ENCODE assay signal across 24 cellular contexts in genomic region chr12:89924191-89924590, GRCh38.
A peak's percentile ranks its signal among the peaks of the same experiment; 100 is the strongest.
DNase-seq lines count a peak whose midpoint lies in the region; ATAC-seq and TF ChIP-seq lines count a peak whose summit lies in the region.
"Had no signal": no experiment of that assay in that cellular context is flagged by ENCODE, and none has a peak within 500 bp of the region (broad histone marks: within the 10 kb centered on the region; RNA-seq: fewer than 3 reads in every experiment).

No MANE protein-coding gene starts in this region.

- peaks cover 28 to 45% (median 41%) of the 10 kb centered on the region in 3 donors for H3K4me1 Mint-ChIP-seq in IgD-negative memory B cell
- peaks cover 4% of the 10 kb centered on the region for H3K4me1 Mint-ChIP-seq in dendritic cell treated with granulocyte-macrophage colony-stimulating factor and Interleukin-4, amounts not matched to agents 40 ng/mL and 50 ng/mL, for 4 days (ENCODE audit: low read depth)
- no peaks in the 10 kb centered on the region for H3K4me1 Mint-ChIP-seq in activated T-cell treated with anti-CD3 and anti-CD28 coated beads, Interleukin-2, amount 50 U/mL, for 72 hours (ENCODE audit: low read depth)

- H3K27ac ChIP-seq in upper lobe of right lung = no peak overlapping the region

- no peaks in the 10 kb centered on the region for H3K9me3 ChIP-seq in upper lobe of right lung

- H3K36me3 ChIP-seq in upper lobe of right lung = no peaks in the 10 kb centered on the region
- H3K36me3 ChIP-seq: BLaER1 treated with 17β-estradiol and CSF1 and Interleukin-3, amounts not matched to agents 10 nM and 100 nM had no signal

- DNase-seq in CD1c-positive myeloid dendritic cell (ENCODE audit: extremely low spot score) = peak; percentile 72
- DNase-seq in upper lobe of right lung = no peak
- no peak for DNase-seq in activated T-cell treated with anti-CD3 and anti-CD28 coated beads, Interleukin-2, amount 50 U/mL, for 72 hours
- DNase-seq in T-helper 9 cell = no peak
- no peak for DNase-seq in COR-L47 (lab: John Stamatoyannopoulos, UW)
- DNase-seq: ACHN; CD8-positive, alpha-beta memory T cell; EL; GF-D8; HFFc6; MM.1S; NCI-H1694; NCI-H2081; NCI-H2171; NCI-H345; NCI-H524; NCI-H774; SIG-M5; SK-N-SH had no signal

- no peak for TF ChIP-seq CTCF in upper lobe of right lung (IDR thresholded peaks at IDR 0.05)

- H3K9me3 Mint-ChIP-seq in IgD-negative memory B cell = peaks cover 0 to 1% (median 0%) of the 10 kb centered on the region in 3 donors
- H3K9me3 Mint-ChIP-seq in dendritic cell treated with granulocyte-macrophage colony-stimulating factor and Interleukin-4, amounts not matched to agents 40 ng/mL and 50 ng/mL, for 4 days = no peaks in the 10 kb centered on the region
- no peaks in the 10 kb centered on the region for H3K9me3 Mint-ChIP-seq in activated T-cell treated with anti-CD3 and anti-CD28 coated beads, Interleukin-2, amount 50 U/mL, for 72 hours
- H3K9me3 Mint-ChIP-seq: CD8-positive, alpha-beta memory T cell; HFFc6 had no signal

- intact Hi-C loops in dendritic cell treated with granulocyte-macrophage colony-stimulating factor and Interleukin-4, amounts not matched to agents 40 ng/mL and 50 ng/mL, for 4 days (cut with micrococcal nuclease) = no loop called here
- intact Hi-C loops in upper lobe of right lung (cut with DNase I) = no loop called here

- ATAC-seq in upper lobe of right lung = peak; percentile 23
- ATAC-seq in activated T-cell treated with anti-CD3 and anti-CD28 coated beads, Interleukin-2, amount 50 U/mL, for 72 hours (replicated peaks in 1 of 2) = no peak
- ATAC-seq: K562, Panc1 had no signal

- no peak overlapping the region for H3K4me3 ChIP-seq in upper lobe of right lung
- H3K4me3 ChIP-seq: BLaER1 treated with 17β-estradiol and CSF1 and Interleukin-3, amounts not matched to agents 10 nM and 100 nM; K562 had no signal

- H3K27me3 ChIP-seq in upper lobe of right lung = no peaks in the 10 kb centered on the region
- H3K27me3 ChIP-seq: BLaER1 treated with 17β-estradiol and CSF1 and Interleukin-3, amounts not matched to agents 10 nM and 100 nM had no signal

- H3K4me1 ChIP-seq in upper lobe of right lung = no peaks in the 10 kb centered on the region

- H3K4me3 Mint-ChIP-seq in IgD-negative memory B cell = peak overlapping the region in 2 of 4 donors; percentile 30 to 72
- no peak overlapping the region for H3K4me3 Mint-ChIP-seq in dendritic cell treated with granulocyte-macrophage colony-stimulating factor and Interleukin-4, amounts not matched to agents 40 ng/mL and 50 ng/mL, for 4 days
- no peak overlapping the region for H3K4me3 Mint-ChIP-seq in activated T-cell treated with anti-CD3 and anti-CD28 coated beads, Interleukin-2, amount 50 U/mL, for 72 hours
- H3K4me3 Mint-ChIP-seq: CD8-positive, alpha-beta memory T cell; HFFc6 had no signal

- peak overlapping the region in 2 of 3 donors; percentile 16 to 62 for H3K27ac Mint-ChIP-seq in IgD-negative memory B cell
- peak overlapping the region; percentile 60 for H3K27ac Mint-ChIP-seq in dendritic cell treated with granulocyte-macrophage colony-stimulating factor and Interleukin-4, amounts not matched to agents 40 ng/mL and 50 ng/mL, for 4 days
- no peak overlapping the region for H3K27ac Mint-ChIP-seq in activated T-cell treated with anti-CD3 and anti-CD28 coated beads, Interleukin-2, amount 50 U/mL, for 72 hours
- H3K27ac Mint-ChIP-seq: CD8-positive, alpha-beta memory T cell; HFFc6 had no signal

- peaks cover 3% of the 10 kb centered on the region for H3K36me3 Mint-ChIP-seq in IgD-negative memory B cell
- no peaks in the 10 kb centered on the region for H3K36me3 Mint-ChIP-seq in dendritic cell treated with granulocyte-macrophage colony-stimulating factor and Interleukin-4, amounts not matched to agents 40 ng/mL and 50 ng/mL, for 4 days (ENCODE audit: low read depth)
- H3K36me3 Mint-ChIP-seq in activated T-cell treated with anti-CD3 and anti-CD28 coated beads, Interleukin-2, amount 50 U/mL, for 72 hours (ENCODE audit: insufficient read depth in 2 of 2) = no peaks in the 10 kb centered on the region

- H3K27me3 Mint-ChIP-seq in IgD-negative memory B cell = no peaks in the 10 kb centered on the region
- H3K27me3 Mint-ChIP-seq in dendritic cell treated with granulocyte-macrophage colony-stimulating factor and Interleukin-4, amounts not matched to agents 40 ng/mL and 50 ng/mL, for 4 days = no peaks in the 10 kb centered on the region
- H3K27me3 Mint-ChIP-seq in activated T-cell treated with anti-CD3 and anti-CD28 coated beads, Interleukin-2, amount 50 U/mL, for 72 hours (ENCODE audit: low read depth) = no peaks in the 10 kb centered on the region
- H3K27me3 Mint-ChIP-seq: CD8-positive, alpha-beta memory T cell had no signal
